24 cellular contexts compared by ENCODE assay signal in the genomic region with DNA sequence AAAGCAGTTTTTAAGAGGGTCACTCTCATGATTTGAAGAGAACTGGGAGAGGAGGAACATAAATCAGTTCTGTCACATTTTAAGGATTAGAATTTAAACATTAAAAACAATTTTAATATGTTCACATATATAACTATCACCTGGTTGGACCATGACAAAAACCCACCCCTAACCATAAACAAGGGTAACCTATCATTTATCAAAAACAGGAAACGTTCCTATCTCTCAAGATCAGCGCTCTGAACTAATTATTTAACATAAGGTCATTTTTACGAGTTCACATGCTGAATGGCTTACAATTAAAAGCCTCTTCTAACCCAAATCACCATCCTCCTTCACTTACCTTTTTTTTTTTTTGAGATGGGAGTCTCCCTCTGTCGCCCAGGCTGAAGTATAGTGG. TPM values are rescaled to one million over a fixed set of nuclear protein-coding genes. Genes with fewer than 3 reads are reported as not detected.
DNase-seq lines count a peak whose midpoint lies in the region; ATAC-seq and TF ChIP-seq lines count a peak whose summit lies in the region.
"Had no signal": no experiment of that assay in that cellular context is flagged by ENCODE, and none has a peak within 500 bp of the region (broad histone marks: within the 10 kb centered on the region; RNA-seq: fewer than 3 reads in every experiment).

No MANE protein-coding gene starts in this region.

- H3K9me3 ChIP-seq in H9 (ENCODE audit: control insufficient read depth, low read depth, low read length): no peaks in the 10 kb centered on the region
- H3K9me3 ChIP-seq: MG63, tibial artery had no signal

- H3K27me3 ChIP-seq in H9 (ENCODE audit: insufficient read depth, low read length): no peaks in the 10 kb centered on the region
- H3K27me3 ChIP-seq: MG63, tibial artery had no signal

- no peak for TF ChIP-seq CTCF in H9 (conservative IDR thresholded peaks at IDR 0.05)
- TF ChIP-seq CTCF in natural killer cell (IDR thresholded peaks at IDR 0.05): no peak

- H3K4ac ChIP-seq in H9 (ENCODE audit: low read depth, low read length): no peak overlapping the region

- H3K23ac ChIP-seq in H9 (ENCODE audit: insufficient read length, low read depth, low read length): no peak overlapping the region

- no peak overlapping the region for H3K9ac ChIP-seq in H9 (ENCODE audit: extremely low read depth, insufficient read length, low read length)

- H2BK20ac ChIP-seq in H9 (ENCODE audit: low read depth, low read length, poor library complexity, severe bottlenecking): no peak overlapping the region

- H4K5ac ChIP-seq in H9 (ENCODE audit: insufficient read length, low read depth, low read length): no peak overlapping the region

- WGBS in H9 (ENCODE audit: extremely low coverage, insufficient read length, low lambda C conversion rate): no CpG with 5 or more reads among the region's 4 CpGs

- no peak overlapping the region for H4K8ac ChIP-seq in H9 (replicated peaks; ENCODE audit: insufficient read length, low read depth, low read length)

- no peak overlapping the region for H3K18ac ChIP-seq in H9 (ENCODE audit: insufficient read length, low read depth, low read length)

- no peak overlapping the region for H3K14ac ChIP-seq in H9 (ENCODE audit: insufficient read depth, low read length)

- H3K56ac ChIP-seq in H9 (ENCODE audit: insufficient read length, low read depth, low read length): no peak overlapping the region

- peaks cover 51 to 61% of the 10 kb centered on the region in 2 experiments for H3K4me1 Mint-ChIP-seq in H9
- H3K4me1 Mint-ChIP-seq in activated naive CD8-positive, alpha-beta T cell treated with anti-CD3 and anti-CD28 coated beads, Interleukin-2, amount 50 U/mL, for 24 hours: peaks cover 90% of the 10 kb centered on the region
- H3K4me1 Mint-ChIP-seq in natural killer cell: peaks cover 85 to 92% of the 10 kb centered on the region in 2 donors

- H3K4me2 ChIP-seq in H9 (ENCODE audit: insufficient read depth, insufficient read length, low read length): no peak overlapping the region

- H4K91ac ChIP-seq in H9 (ENCODE audit: insufficient read length, low read depth, low read length): no peak overlapping the region

- H3K4me1 ChIP-seq in H9 (ENCODE audit: insufficient read depth, low read length): peaks cover 2% of the 10 kb centered on the region

- DNase-seq in NCI-H748 (lab: John Stamatoyannopoulos, UW; ENCODE audit: unreplicated experiment) (peak; percentile 11), NCI-H748 treated with DMSO at 0.1 percent for 48 hours (lab: John Stamatoyannopoulos, UW) (no peak), H9 (no peak), natural killer cell (no peak), HPDE6-E6E7 (ENCODE audit: extremely low spot score) (no peak), left lobe of liver (ENCODE audit: low spot score) (no peak)
- DNase-seq in activated naive CD8-positive, alpha-beta T cell treated with anti-CD3 and anti-CD28 coated beads, Interleukin-2, amount 50 U/mL, for 24 hours: no peak
- DNase-seq: activated CD4-positive, CD25-positive, alpha-beta regulatory T cell; activated CD8-positive, alpha-beta memory T cell treated with anti-CD3 and anti-CD28 coated beads for 24 hours; cerebellar nuclear complex; erythroblast; foreskin melanocyte; hippocampal formation; islet precursor cell; MG63; NCI-H526; stimulated activated naive CD8-positive, alpha-beta T cell treated with anti-CD3 and anti-CD28 coated beads, Interleukin-15, amount 100 ng/mL, for 72 hours; T1000; tibial artery had no signal

- no peak overlapping the region for H2BK12ac ChIP-seq in H9 (ENCODE audit: insufficient read length, low read depth, low read length)

- peaks cover 18% of the 10 kb centered on the region for H3K79me1 ChIP-seq in H9 (ENCODE audit: insufficient read depth, low read depth, low read length, poor library complexity, severe bottlenecking)

- H3K9me3 Mint-ChIP-seq in H9 (no peaks in the 10 kb centered on the region), natural killer cell (no peaks in the 10 kb centered on the region)
- no peaks in the 10 kb centered on the region for H3K9me3 Mint-ChIP-seq in activated naive CD8-positive, alpha-beta T cell treated with anti-CD3 and anti-CD28 coated beads, Interleukin-2, amount 50 U/mL, for 24 hours
- H3K9me3 Mint-ChIP-seq: activated naive CD4-positive, alpha-beta T cell treated with anti-CD3 and anti-CD28 coated beads, Interleukin-2, amount 50 U/mL, for 72 hours; stimulated activated naive CD8-positive, alpha-beta T cell treated with anti-CD3 and anti-CD28 coated beads, Interleukin-15, amount 100 ng/mL, for 72 hours had no signal

- no peak for ATAC-seq in activated naive CD8-positive, alpha-beta T cell treated with anti-CD3 and anti-CD28 coated beads, Interleukin-2, amount 50 U/mL, for 24 hours
- ATAC-seq in natural killer cell (peak in 2 of 3 donors; percentile 19 to 20), left lobe of liver (no peak), GM18868 (IDR thresholded peaks at IDR 0.05; ENCODE audit: unreplicated experiment) (no peak)
- ATAC-seq: activated naive CD4-positive, alpha-beta T cell treated with anti-CD3 and anti-CD28 coated beads, Interleukin-2, amount 50 U/mL, for 72 hours; stimulated activated naive CD8-positive, alpha-beta T cell treated with anti-CD3 and anti-CD28 coated beads, Interleukin-15, amount 100 ng/mL, for 72 hours had no signal

- no peak overlapping the region for H2BK120ac ChIP-seq in H9 (ENCODE audit: low read depth, low read length, poor library complexity, severe bottlenecking)

- H3K23me2 ChIP-seq in H9 (ENCODE audit: insufficient read length, low read depth, low read length, poor library complexity, severe bottlenecking): no peaks in the 10 kb centered on the region

- H3T11ph ChIP-seq in H9 (ENCODE audit: low read length): no peak overlapping the region

- H3K4me3 Mint-ChIP-seq in H9 (no peak overlapping the region), natural killer cell (peak overlapping the region; percentile 75)
- H3K4me3 Mint-ChIP-seq in activated naive CD8-positive, alpha-beta T cell treated with anti-CD3 and anti-CD28 coated beads, Interleukin-2, amount 50 U/mL, for 24 hours: no peak overlapping the region

- H2BK5ac ChIP-seq in H9 (ENCODE audit: insufficient read length, low read length): no peak overlapping the region

- intact Hi-C loops in natural killer cell (cut with micrococcal nuclease): no loop called here

- H3K27ac Mint-ChIP-seq in H9 (peak overlapping the region in 2 of 3 experiments; percentile 2 to 71; a peak in 2 of 7 replicates), natural killer cell (peak overlapping the region; percentile 74 to 84)
- H3K27ac Mint-ChIP-seq in activated naive CD8-positive, alpha-beta T cell treated with anti-CD3 and anti-CD28 coated beads, Interleukin-2, amount 50 U/mL, for 24 hours: peak overlapping the region; percentile 29
- H3K27ac Mint-ChIP-seq: activated naive CD4-positive, alpha-beta T cell treated with anti-CD3 and anti-CD28 coated beads, Interleukin-2, amount 50 U/mL, for 72 hours had no signal

- H3K36me3 Mint-ChIP-seq in H9 (ENCODE audit: insufficient read depth in 1 of 3, low read depth in 3 of 3) (peaks cover 0 to 9% (median 5%) of the 10 kb centered on the region in 3 experiments; a peak in 4 of 7 replicates), natural killer cell (no peaks in the 10 kb centered on the region)
- H3K36me3 Mint-ChIP-seq in activated naive CD8-positive, alpha-beta T cell treated with anti-CD3 and anti-CD28 coated beads, Interleukin-2, amount 50 U/mL, for 24 hours (ENCODE audit: low read depth): peaks cover 24% of the 10 kb centered on the region

- H2AFZ ChIP-seq in H9 (ENCODE audit: low read length): no peak overlapping the region

- H3K27ac ChIP-seq in H9 (ENCODE audit: insufficient read length, low read depth, low read length): no peak overlapping the region
- H3K27ac ChIP-seq: RWPE1, skin epidermis, tibial artery had no signal

- H4K20me1 ChIP-seq in H9 (ENCODE audit: control insufficient read depth, insufficient read depth, insufficient read length): no peaks in the 10 kb centered on the region

- H3K79me2 ChIP-seq in H9 (ENCODE audit: insufficient read depth, low read length): peaks cover 67% of the 10 kb centered on the region; the same call in 1 of the 2 replicates

- H2AK5ac ChIP-seq in H9 (ENCODE audit: insufficient read length, low read length): no peak overlapping the region

- H3K27me3 Mint-ChIP-seq in H9 (ENCODE audit: low read depth) (no peaks in the 10 kb centered on the region), natural killer cell (ENCODE audit: low read depth in 2 of 2) (no peaks in the 10 kb centered on the region)
- no peaks in the 10 kb centered on the region for H3K27me3 Mint-ChIP-seq in activated naive CD8-positive, alpha-beta T cell treated with anti-CD3 and anti-CD28 coated beads, Interleukin-2, amount 50 U/mL, for 24 hours
- H3K27me3 Mint-ChIP-seq: IgD-negative memory B cell; stimulated activated naive CD8-positive, alpha-beta T cell treated with anti-CD3 and anti-CD28 coated beads, Interleukin-15, amount 100 ng/mL, for 72 hours had no signal

- no peak overlapping the region for H2BK15ac ChIP-seq in H9 (ENCODE audit: low read depth, low read length)

RNA-seq across cellular contexts. Expression of gene KANSL1, which starts 45.0 kb away (rescaled TPM):
- total RNA-seq in H9 (2021) (110 and 114 TPM in 2 replicates), natural killer cell (100 to 1,000 TPM; 202 to 240 (median 220) TPM), left lobe of liver (23.2 TPM)

Comparison
In these comparisons a context has a peak if more than half of its experiments do, and no peak if none do; other contexts are left out.
1. H3K27ac Mint-ChIP-seq: peak in every context shown above with its lines; median percentile 79 in natural killer cell; 36 in H9; 29 in activated naive CD8-positive, alpha-beta T cell treated with anti-CD3 and anti-CD28 coated beads, Interleukin-2, amount 50 U/mL, for 24 hours.
2. ATAC-seq: peak in natural killer cell (2 of 3); none in activated naive CD8-positive, alpha-beta T cell treated with anti-CD3 and anti-CD28 coated beads, Interleukin-2, amount 50 U/mL, for 24 hours (single experiment), left lobe of liver (single experiment) and GM18868 (single experiment).